In the genomic region with DNA sequence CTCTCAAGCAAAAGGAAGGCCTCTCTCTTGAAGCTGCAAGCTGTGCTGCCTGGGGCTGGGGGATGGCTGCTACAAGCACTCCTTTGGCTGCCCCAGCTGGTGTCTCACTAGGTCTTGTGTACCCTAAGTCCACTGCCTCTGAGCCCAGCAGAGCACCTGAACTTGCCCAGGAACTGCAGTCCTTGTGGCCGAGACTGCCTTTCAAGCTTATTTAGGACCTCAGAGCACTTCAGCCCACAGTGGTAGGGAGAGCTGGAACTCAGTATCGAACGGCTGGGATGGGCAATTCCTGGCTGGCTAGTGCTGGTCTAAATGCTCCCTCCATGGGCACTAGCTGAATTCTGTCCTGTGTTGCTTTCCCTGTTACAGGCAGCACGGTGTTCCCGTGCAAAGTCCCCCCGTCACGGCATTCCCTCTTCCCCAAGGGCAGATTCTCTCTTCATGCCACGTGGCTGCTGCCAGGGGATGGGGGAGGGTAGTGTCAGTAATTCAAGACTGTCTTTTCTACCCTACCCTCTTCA, we compare ENCODE assay signal across 2 cellular contexts.
TF ChIP-seq lines count a peak whose summit lies in the region.

No MANE protein-coding gene starts in this region.

TF ChIP-seq in A549, 52 proteins besides CTCF, POLR2A, EP300 and RAD21:
- TF ChIP-seq MYC (IDR thresholded peaks at IDR 0.05; ENCODE audit: borderline replicate concordance, low read length) (no peak), NFE2L2 (conservative IDR thresholded peaks at IDR 0.05; ENCODE audit: low read length) (no peak), EHMT2 (IDR thresholded peaks at IDR 0.05; ENCODE audit: low read depth) (no peak), MAFK (IDR thresholded peaks at IDR 0.05; ENCODE audit: partially characterized antibody) (no peak), HDAC2 (IDR thresholded peaks at IDR 0.05) (no peak), PHF8 (IDR thresholded peaks at IDR 0.05; ENCODE audit: borderline replicate concordance, low read depth) (no peak), JUNB (IDR thresholded peaks at IDR 0.05) (no peak), PBX3 (IDR thresholded peaks at IDR 0.05) (no peak), CHD2 (IDR thresholded peaks at IDR 0.05; ENCODE audit: low read length, partially characterized antibody) (no peak), ZFP36 (IDR thresholded peaks at IDR 0.05; ENCODE audit: borderline replicate concordance, partially characterized antibody) (no peak), POLR2AphosphoS2 (conservative IDR thresholded peaks at IDR 0.05; ENCODE audit: low read length) (no peak), EHF (CRISPR knock-in tag; IDR thresholded peaks at IDR 0.05) (no peak), CHD4 (IDR thresholded peaks at IDR 0.05; ENCODE audit: borderline replicate concordance) (no peak), HOXB5 (CRISPR knock-in tag; IDR thresholded peaks at IDR 0.05) (no peak), CBX8 (IDR thresholded peaks at IDR 0.05) (no peak), GATA3 (IDR thresholded peaks at IDR 0.05; ENCODE audit: borderline replicate concordance) (no peak)
- TF ChIP-seq, protein P1, sequence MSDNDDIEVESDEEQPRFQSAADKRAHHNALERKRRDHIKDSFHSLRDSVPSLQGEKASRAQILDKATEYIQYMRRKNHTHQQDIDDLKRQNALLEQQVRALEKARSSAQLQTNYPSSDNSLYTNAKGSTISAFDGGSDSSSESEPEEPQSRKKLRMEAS (IDR thresholded peaks at IDR 0.05), result no peak

TF ChIP-seq in H1, 55 proteins besides CTCF, POLR2A, EP300 and RAD21:
- TF ChIP-seq GABPA (IDR thresholded peaks at IDR 0.05; ENCODE audit: borderline replicate concordance, insufficient read depth, low read length) (no peak), E2F6 (IDR thresholded peaks at IDR 0.05) (0 out of 2 replicates have a peak, but pooled peaks have one; percentile 28), BACH1 (IDR thresholded peaks at IDR 0.05; ENCODE audit: low read length) (no peak), HDAC6 (IDR thresholded peaks at IDR 0.05; ENCODE audit: low read depth, low read length) (no peak), RFX5 (IDR thresholded peaks at IDR 0.05; ENCODE audit: borderline replicate concordance, low read depth, low read length) (no peak), JUN (IDR thresholded peaks at IDR 0.05; ENCODE audit: low read depth, low read length) (no peak), USF2 (IDR thresholded peaks at IDR 0.05; ENCODE audit: low read length) (0 out of 2 replicates have a peak, but pooled peaks have one; percentile 10), TBP (IDR thresholded peaks at IDR 0.05; ENCODE audit: low read depth, low read length) (0 out of 2 replicates have a peak, but pooled peaks have one; percentile 6)
- TF ChIP-seq, protein P1 (IDR thresholded peaks at IDR 0.05), result peak; percentile 90
